Comparison of ENCODE assay signal across 8 cellular contexts in genomic region chr3:54083901-54084300, GRCh38. TPM values are rescaled to one million over a fixed set of nuclear protein-coding genes. Genes with fewer than 3 reads are reported as not detected.
"Had no signal": no experiment of that assay in that cellular context is flagged by ENCODE, and none has a peak within 500 bp of the region (broad histone marks: within the 10 kb centered on the region; RNA-seq: fewer than 3 reads in every experiment).

No MANE protein-coding gene starts in this region.

- H3K9me3 ChIP-seq: HAP-1 had no signal

- H3K36me3 ChIP-seq: HAP-1 had no signal

- H3K27ac ChIP-seq: HL-60 had no signal

- H3K4me3 Mint-ChIP-seq: HFFc6 had no signal

- H3K4me3 ChIP-seq: HAP-1, K562 had no signal

- DNase-seq: GOT3, H7, HFFc6, IMR-90 had no signal

- H3K27ac Mint-ChIP-seq: HFFc6 had no signal

- ATAC-seq: HCT116, K562 had no signal

RNA-seq across cellular contexts. Expression of gene CACNA2D3, which starts 38.5 kb away (rescaled TPM):
- total RNA-seq: K562 had no signal
